ENCODE assay signal across 1 cellular context in the genomic region with DNA sequence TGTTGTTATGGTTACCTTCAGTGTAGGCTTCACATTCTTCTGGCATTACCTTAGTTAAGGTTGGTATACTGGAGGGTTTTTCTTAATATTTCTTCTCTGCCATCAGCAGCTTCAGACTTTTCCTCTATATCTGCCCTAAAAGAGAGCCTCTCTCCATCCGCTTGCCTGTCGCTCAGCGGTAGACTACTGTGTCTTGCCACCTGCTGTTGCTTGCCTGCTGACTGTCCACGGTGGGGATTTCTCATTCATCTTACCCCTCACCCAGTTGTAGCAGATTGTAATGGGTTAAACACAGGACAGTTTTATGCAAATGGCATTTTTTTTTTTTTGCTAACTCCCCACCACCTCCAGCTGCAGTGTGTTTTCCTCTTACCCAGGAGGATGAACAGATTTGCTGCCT.
TF ChIP-seq lines count a peak whose summit lies in the region.

No MANE protein-coding gene starts in this region.

TF ChIP-seq in GM23338, 12 proteins besides CTCF, POLR2A, EP300 and RAD21:
- TF ChIP-seq, protein P1, sequence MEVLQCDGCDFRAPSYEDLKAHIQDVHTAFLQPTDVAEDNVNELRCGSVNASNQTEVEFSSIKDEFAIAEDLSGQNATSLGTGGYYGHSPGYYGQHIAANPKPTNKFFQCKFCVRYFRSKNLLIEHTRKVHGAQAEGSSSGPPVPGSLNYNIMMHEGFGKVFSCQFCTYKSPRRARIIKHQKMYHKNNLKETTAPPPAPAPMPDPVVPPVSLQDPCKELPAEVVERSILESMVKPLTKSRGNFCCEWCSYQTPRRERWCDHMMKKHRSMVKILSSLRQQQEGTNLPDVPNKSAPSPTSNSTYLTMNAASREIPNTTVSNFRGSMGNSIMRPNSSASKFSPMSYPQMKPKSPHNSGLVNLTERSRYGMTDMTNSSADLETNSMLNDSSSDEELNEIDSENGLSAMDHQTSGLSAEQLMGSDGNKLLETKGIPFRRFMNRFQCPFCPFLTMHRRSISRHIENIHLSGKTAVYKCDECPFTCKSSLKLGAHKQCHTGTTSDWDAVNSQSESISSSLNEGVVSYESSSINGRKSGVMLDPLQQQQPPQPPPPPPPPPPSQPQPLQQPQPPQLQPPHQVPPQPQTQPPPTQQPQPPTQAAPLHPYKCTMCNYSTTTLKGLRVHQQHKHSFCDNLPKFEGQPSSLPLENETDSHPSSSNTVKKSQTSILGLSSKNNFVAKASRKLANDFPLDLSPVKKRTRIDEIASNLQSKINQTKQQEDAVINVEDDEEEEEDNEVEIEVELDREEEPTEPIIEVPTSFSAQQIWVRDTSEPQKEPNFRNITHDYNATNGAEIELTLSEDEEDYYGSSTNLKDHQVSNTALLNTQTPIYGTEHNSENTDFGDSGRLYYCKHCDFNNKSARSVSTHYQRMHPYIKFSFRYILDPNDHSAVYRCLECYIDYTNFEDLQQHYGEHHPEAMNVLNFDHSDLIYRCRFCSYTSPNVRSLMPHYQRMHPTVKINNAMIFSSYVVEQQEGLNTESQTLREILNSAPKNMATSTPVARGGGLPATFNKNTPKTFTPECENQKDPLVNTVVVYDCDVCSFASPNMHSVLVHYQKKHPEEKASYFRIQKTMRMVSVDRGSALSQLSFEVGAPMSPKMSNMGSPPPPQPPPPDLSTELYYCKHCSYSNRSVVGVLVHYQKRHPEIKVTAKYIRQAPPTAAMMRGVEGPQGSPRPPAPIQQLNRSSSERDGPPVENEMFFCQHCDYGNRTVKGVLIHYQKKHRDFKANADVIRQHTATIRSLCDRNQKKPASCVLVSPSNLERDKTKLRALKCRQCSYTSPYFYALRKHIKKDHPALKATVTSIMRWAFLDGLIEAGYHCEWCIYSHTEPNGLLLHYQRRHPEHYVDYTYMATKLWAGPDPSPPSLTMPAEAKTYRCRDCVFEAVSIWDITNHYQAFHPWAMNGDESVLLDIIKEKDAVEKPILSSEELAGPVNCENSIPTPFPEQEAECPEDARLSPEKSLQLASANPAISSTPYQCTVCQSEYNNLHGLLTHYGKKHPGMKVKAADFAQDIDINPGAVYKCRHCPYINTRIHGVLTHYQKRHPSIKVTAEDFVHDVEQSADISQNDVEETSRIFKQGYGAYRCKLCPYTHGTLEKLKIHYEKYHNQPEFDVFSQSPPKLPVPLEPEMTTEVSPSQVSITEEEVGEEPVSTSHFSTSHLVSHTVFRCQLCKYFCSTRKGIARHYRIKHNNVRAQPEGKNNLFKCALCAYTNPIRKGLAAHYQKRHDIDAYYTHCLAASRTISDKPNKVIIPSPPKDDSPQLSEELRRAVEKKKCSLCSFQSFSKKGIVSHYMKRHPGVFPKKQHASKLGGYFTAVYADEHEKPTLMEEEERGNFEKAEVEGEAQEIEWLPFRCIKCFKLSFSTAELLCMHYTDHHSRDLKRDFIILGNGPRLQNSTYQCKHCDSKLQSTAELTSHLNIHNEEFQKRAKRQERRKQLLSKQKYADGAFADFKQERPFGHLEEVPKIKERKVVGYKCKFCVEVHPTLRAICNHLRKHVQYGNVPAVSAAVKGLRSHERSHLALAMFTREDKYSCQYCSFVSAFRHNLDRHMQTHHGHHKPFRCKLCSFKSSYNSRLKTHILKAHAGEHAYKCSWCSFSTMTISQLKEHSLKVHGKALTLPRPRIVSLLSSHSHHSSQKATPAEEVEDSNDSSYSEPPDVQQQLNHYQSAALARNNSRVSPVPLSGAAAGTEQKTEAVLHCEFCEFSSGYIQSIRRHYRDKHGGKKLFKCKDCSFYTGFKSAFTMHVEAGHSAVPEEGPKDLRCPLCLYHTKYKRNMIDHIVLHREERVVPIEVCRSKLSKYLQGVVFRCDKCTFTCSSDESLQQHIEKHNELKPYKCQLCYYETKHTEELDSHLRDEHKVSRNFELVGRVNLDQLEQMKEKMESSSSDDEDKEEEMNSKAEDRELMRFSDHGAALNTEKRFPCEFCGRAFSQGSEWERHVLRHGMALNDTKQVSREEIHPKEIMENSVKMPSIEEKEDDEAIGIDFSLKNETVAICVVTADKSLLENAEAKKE (CRISPR knock-in tag; IDR thresholded peaks at IDR 0.05) = no peak
- no peak for TF ChIP-seq NANOG (IDR thresholded peaks at IDR 0.05; ENCODE audit: borderline replicate concordance)
- TF ChIP-seq STAT1 (IDR thresholded peaks at IDR 0.05; ENCODE audit: unreplicated experiment) = no peak
- no peak for TF ChIP-seq POLR2AphosphoS5 (IDR thresholded peaks at IDR 0.05; ENCODE audit: low read depth)
- TF ChIP-seq, protein P2, sequence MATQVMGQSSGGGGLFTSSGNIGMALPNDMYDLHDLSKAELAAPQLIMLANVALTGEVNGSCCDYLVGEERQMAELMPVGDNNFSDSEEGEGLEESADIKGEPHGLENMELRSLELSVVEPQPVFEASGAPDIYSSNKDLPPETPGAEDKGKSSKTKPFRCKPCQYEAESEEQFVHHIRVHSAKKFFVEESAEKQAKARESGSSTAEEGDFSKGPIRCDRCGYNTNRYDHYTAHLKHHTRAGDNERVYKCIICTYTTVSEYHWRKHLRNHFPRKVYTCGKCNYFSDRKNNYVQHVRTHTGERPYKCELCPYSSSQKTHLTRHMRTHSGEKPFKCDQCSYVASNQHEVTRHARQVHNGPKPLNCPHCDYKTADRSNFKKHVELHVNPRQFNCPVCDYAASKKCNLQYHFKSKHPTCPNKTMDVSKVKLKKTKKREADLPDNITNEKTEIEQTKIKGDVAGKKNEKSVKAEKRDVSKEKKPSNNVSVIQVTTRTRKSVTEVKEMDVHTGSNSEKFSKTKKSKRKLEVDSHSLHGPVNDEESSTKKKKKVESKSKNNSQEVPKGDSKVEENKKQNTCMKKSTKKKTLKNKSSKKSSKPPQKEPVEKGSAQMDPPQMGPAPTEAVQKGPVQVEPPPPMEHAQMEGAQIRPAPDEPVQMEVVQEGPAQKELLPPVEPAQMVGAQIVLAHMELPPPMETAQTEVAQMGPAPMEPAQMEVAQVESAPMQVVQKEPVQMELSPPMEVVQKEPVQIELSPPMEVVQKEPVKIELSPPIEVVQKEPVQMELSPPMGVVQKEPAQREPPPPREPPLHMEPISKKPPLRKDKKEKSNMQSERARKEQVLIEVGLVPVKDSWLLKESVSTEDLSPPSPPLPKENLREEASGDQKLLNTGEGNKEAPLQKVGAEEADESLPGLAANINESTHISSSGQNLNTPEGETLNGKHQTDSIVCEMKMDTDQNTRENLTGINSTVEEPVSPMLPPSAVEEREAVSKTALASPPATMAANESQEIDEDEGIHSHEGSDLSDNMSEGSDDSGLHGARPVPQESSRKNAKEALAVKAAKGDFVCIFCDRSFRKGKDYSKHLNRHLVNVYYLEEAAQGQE (IDR thresholded peaks at IDR 0.05; ENCODE audit: unreplicated experiment) = no peak
- no peak for TF ChIP-seq EZH2phosphoT487 (IDR thresholded peaks at IDR 0.05; ENCODE audit: unreplicated experiment)
- TF ChIP-seq JUNB (IDR thresholded peaks at IDR 0.05; ENCODE audit: unreplicated experiment) = no peak
- no peak for TF ChIP-seq CREB1 (CRISPR knock-in tag; IDR thresholded peaks at IDR 0.05; ENCODE audit: low read depth)
- TF ChIP-seq EZH2 (IDR thresholded peaks at IDR 0.05; ENCODE audit: low read depth, unreplicated experiment) = no peak
- no peak for TF ChIP-seq ZNF114 (CRISPR knock-in tag; IDR thresholded peaks at IDR 0.05)
- no peak for TF ChIP-seq ETS1 (IDR thresholded peaks at IDR 0.05)
- TF ChIP-seq ZNF331 (CRISPR knock-in tag; IDR thresholded peaks at IDR 0.05; ENCODE audit: low read depth) = no peak
TF ChIP-seq in GM23338: peak in this region for 0.
